8 cellular contexts compared by ENCODE assay signal in the genomic region with DNA sequence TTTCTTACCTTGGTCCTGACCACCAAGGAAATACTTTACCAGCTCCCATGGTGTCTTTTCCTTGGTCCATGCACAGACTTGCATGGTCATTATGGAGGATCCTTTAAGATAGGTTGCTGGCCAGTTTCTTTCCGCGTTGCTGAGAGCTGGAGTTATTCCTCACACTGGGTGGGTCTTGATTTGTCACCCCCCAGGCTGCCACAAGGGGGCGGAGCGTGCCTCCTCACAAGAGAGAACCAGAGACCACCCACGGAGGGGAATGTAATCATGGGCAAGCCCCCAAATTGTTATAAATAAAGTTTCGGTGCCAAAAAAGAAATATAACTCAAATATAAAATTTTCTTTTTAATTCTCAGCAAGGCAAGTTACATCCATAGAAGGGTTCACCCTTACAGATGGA.
DNase-seq lines count a peak whose midpoint lies in the region; ATAC-seq and TF ChIP-seq lines count a peak whose summit lies in the region.

No MANE protein-coding gene starts in this region.

- CTCF ChIA-PET in RWPE1 (lab: Yijun Ruan, JAX) = no interaction called here

- H3K27ac ChIP-seq in RWPE1 = no peak overlapping the region

- TF ChIP-seq CTCF in GM12874 (IDR thresholded peaks at IDR 0.05; ENCODE audit: insufficient read depth, low read depth, low read length) (peak; percentile 52; the same call in 1 of the 2 replicates), RWPE1 (conservative IDR thresholded peaks at IDR 0.05; ENCODE audit: low read depth) (peak; percentile 27), cardiac fibroblast (IDR thresholded peaks at IDR 0.05; ENCODE audit: low read depth, low read length) (peak; percentile 22)

- no peak overlapping the region for H3K4me3 ChIP-seq in cardiac fibroblast (replicated peaks in 1 of 2; ENCODE audit: low read depth in 2 of 2, low read length in 2 of 2)

- no peak for DNase-seq in RWPE1 (ENCODE audit: low spot score)
- no peak for DNase-seq in cardiac fibroblast (ENCODE audit: low read depth in 2 of 2)
- DNase-seq in stimulated activated CD4-positive, alpha-beta T cell treated with anti-CD3 and anti-CD28 coated beads, Interleukin-2, amount 100 ng/mL, for 48 hours = peak; percentile 30 to 35
- DNase-seq in ecto neural progenitor cell (ENCODE audit: low spot score) = no peak
- DNase-seq in DMS114 treated with DMSO at 0.1 percent for 48 hours (lab: John Stamatoyannopoulos, UW; ENCODE audit: unreplicated experiment) = no peak

- POLR2A ChIA-PET in RWPE1 (lab: Yijun Ruan, JAX; ENCODE audit: low non-redundant PET) = no interaction called here

- ATAC-seq in GM19395 (IDR thresholded peaks at IDR 0.05; ENCODE audit: unreplicated experiment) = no peak
- ATAC-seq in GM21528 (IDR thresholded peaks at IDR 0.05; ENCODE audit: low FRiP score, unreplicated experiment) = no peak

Comparison
In these comparisons a context has a peak if more than half of its experiments do, and no peak if none do; other contexts are left out.
1. DNase-seq: peak in stimulated activated CD4-positive, alpha-beta T cell treated with anti-CD3 and anti-CD28 coated beads, Interleukin-2, amount 100 ng/mL, for 48 hours (2 of 2); none in RWPE1 (single experiment), cardiac fibroblast (0 of 2), ecto neural progenitor cell (single experiment) and DMS114 treated with DMSO at 0.1 percent for 48 hours (single experiment).
2. Peak in every context shown above with its lines, with median percentiles within 50 percentile points of each other: CTCF ChIP-seq.